ENCODE assay signal across 17 cellular contexts in genomic region chr2:135582383-135582782, GRCh38.
"Had no signal": no experiment of that assay in that cellular context is flagged by ENCODE, and none has a peak within 500 bp of the region (broad histone marks: within the 10 kb centered on the region; RNA-seq: fewer than 3 reads in every experiment).

No MANE protein-coding gene starts in this region.

- ATAC-seq: heart left ventricle; left colon; naive thymus-derived CD4-positive, alpha-beta T cell; right cardiac atrium had no signal

- H3K4me2 ChIP-seq: smooth muscle cell had no signal

- H3K4me3 ChIP-seq: coronary artery, heart left ventricle, smooth muscle cell, suprapubic skin, thyroid gland had no signal

- H3K36me3 ChIP-seq: heart left ventricle, suprapubic skin, thyroid gland had no signal

- H3K9me3 Mint-ChIP-seq: endodermal cell; naive thymus-derived CD4-positive, alpha-beta T cell; type B pancreatic cell had no signal

- H3K27me3 ChIP-seq: heart left ventricle, suprapubic skin, thyroid gland had no signal

- H3K4me3 Mint-ChIP-seq: endodermal cell; naive thymus-derived CD4-positive, alpha-beta T cell; type B pancreatic cell had no signal

- H3K27ac Mint-ChIP-seq: endodermal cell, type B pancreatic cell had no signal

- DNase-seq: effector CD4-positive, alpha-beta T cell; endodermal cell; erythroblast; foreskin melanocyte; heart left ventricle; hippocampal formation; left colon; mesendoderm; naive thymus-derived CD4-positive, alpha-beta T cell; right cardiac atrium; stimulated activated CD4-positive, alpha-beta T cell treated with anti-CD3 and anti-CD28 coated beads, Interleukin-2, amount 100 ng/mL, for 48 hours; stimulated activated naive CD4-positive, alpha-beta T cell treated with Interleukin-2 at 50 U/mL for 16 hours; thyroid gland had no signal

- H3K27me3 Mint-ChIP-seq: naive thymus-derived CD4-positive, alpha-beta T cell; type B pancreatic cell had no signal

- H3K9me3 ChIP-seq: heart left ventricle, suprapubic skin, thyroid gland had no signal

- H3K4me1 ChIP-seq: suprapubic skin, thyroid gland had no signal

- H3K27ac ChIP-seq: coronary artery, heart left ventricle, suprapubic skin, thyroid gland had no signal
